Comparison of ENCODE assay signal across 31 cellular contexts in genomic region chr2:232367016-232367415, GRCh38. TPM values are rescaled to one million over a fixed set of nuclear protein-coding genes. Genes with fewer than 3 reads are reported as not detected.
"Had no signal": no experiment of that assay in that cellular context is flagged by ENCODE, and none has a peak within 500 bp of the region (broad histone marks: within the 10 kb centered on the region; RNA-seq: fewer than 3 reads in every experiment).

No MANE protein-coding gene starts in this region.

- H3K4me3 ChIP-seq: breast epithelium, esophagus squamous epithelium, heart right ventricle, left lung, lower lobe of right lung, mucosa of descending colon, psoas muscle had no signal

- H3K4me1 Mint-ChIP-seq: nephron had no signal

- ATAC-seq: activated CD8-positive, alpha-beta T cell treated with anti-CD3 and anti-CD28 coated beads, Interleukin-2, amount 10 ng/mL, durations not matched to agents 7 days and 5 days; heart right ventricle; psoas muscle had no signal

- H3K9me3 ChIP-seq: breast epithelium, esophagus squamous epithelium, heart right ventricle, lower lobe of right lung, mucosa of descending colon, psoas muscle, testis had no signal

- H3K4me3 Mint-ChIP-seq: activated B cell treated with CpG ODN at 0.5 μM for 24 hours; activated CD8-positive, alpha-beta T cell treated with anti-CD3 and anti-CD28 coated beads, Interleukin-2, amount 10 ng/mL, durations not matched to agents 7 days and 5 days; activated naive CD4-positive, alpha-beta T cell treated with anti-CD3 and anti-CD28 coated beads for 36 hours; activated naive CD8-positive, alpha-beta T cell treated with anti-CD3 and anti-CD28 coated beads for 36 hours; activated T-helper 1 cell treated with anti-CD3 and anti-CD28 coated beads, Interleukin-12 subunit alpha, Interleukin-12 subunit beta, Interleukin-2, Interleukin-4 antibody, amounts not matched to agents 30 ng/mL and 10 ng/mL and 1 ng/mL, durations not matched to agents 14 hours and 24 hours and 36 hours; central memory CD8-positive, alpha-beta T cell; nephron had no signal

- H3K9me3 Mint-ChIP-seq: activated B cell treated with CpG ODN at 0.5 μM for 24 hours; activated naive CD4-positive, alpha-beta T cell treated with anti-CD3 and anti-CD28 coated beads for 36 hours; activated T-helper 1 cell treated with anti-CD3 and anti-CD28 coated beads, Interleukin-12 subunit alpha, Interleukin-12 subunit beta, Interleukin-2, Interleukin-4 antibody, amounts not matched to agents 30 ng/mL and 10 ng/mL and 1 ng/mL, durations not matched to agents 14 hours and 24 hours and 36 hours; central memory CD8-positive, alpha-beta T cell had no signal

- H3K36me3 ChIP-seq: breast epithelium, esophagus squamous epithelium, heart right ventricle, left lung, lower lobe of right lung had no signal

- H3K27me3 Mint-ChIP-seq: activated naive CD8-positive, alpha-beta T cell treated with anti-CD3 and anti-CD28 coated beads for 36 hours; central memory CD8-positive, alpha-beta T cell had no signal

- H3K27ac Mint-ChIP-seq: activated B cell treated with CpG ODN at 0.5 μM for 24 hours; activated CD8-positive, alpha-beta T cell treated with anti-CD3 and anti-CD28 coated beads, Interleukin-2, amount 10 ng/mL, durations not matched to agents 7 days and 5 days; activated naive CD4-positive, alpha-beta T cell treated with anti-CD3 and anti-CD28 coated beads for 36 hours; activated naive CD8-positive, alpha-beta T cell treated with anti-CD3 and anti-CD28 coated beads for 36 hours; activated T-helper 1 cell treated with anti-CD3 and anti-CD28 coated beads, Interleukin-12 subunit alpha, Interleukin-12 subunit beta, Interleukin-2, Interleukin-4 antibody, amounts not matched to agents 30 ng/mL and 10 ng/mL and 1 ng/mL, durations not matched to agents 14 hours and 24 hours and 36 hours; nephron had no signal

- H3K4me1 ChIP-seq: breast epithelium, parathyroid adenoma, psoas muscle had no signal

- DNase-seq: activated B cell treated with CpG ODN at 0.5 μM for 24 hours; activated CD4-positive, alpha-beta T cell treated with anti-CD3 and anti-CD28 coated beads, Interleukin-2, amount 50 U/mL, for 1 hour; activated CD8-positive, alpha-beta T cell treated with anti-CD3 and anti-CD28 coated beads, Interleukin-2, amount 10 ng/mL, durations not matched to agents 7 days and 5 days; activated effector memory CD4-positive, alpha-beta T cell treated with anti-CD3 and anti-CD28 coated beads, Interleukin-2, amount 50 U/mL, for 16 hours; activated naive CD8-positive, alpha-beta T cell treated with anti-CD3 and anti-CD28 coated beads for 36 hours; amniotic stem cell; effector CD4-positive, alpha-beta T cell; esophagus squamous epithelium; foreskin melanocyte; heart right ventricle; kidney glomerular epithelial cell; lower lobe of right lung; mesenchymal stem cell; nucleus accumbens; stimulated activated CD4-positive, alpha-beta T cell treated with anti-CD3 and anti-CD28 coated beads, Interleukin-2, amount 100 ng/mL, for 48 hours; stimulated activated naive CD4-positive, alpha-beta T cell treated with Interleukin-2 at 50 U/mL for 16 hours; T-helper 2 cell; testis had no signal

- H3K27me3 ChIP-seq: breast epithelium, left lung, testis had no signal

- H3K36me3 Mint-ChIP-seq: activated naive CD8-positive, alpha-beta T cell treated with anti-CD3 and anti-CD28 coated beads for 36 hours had no signal

- H3K27ac ChIP-seq: breast epithelium, epithelial cell of prostate, esophagus squamous epithelium, heart right ventricle, left lung, lower lobe of right lung, parathyroid adenoma, psoas muscle, testis had no signal

RNA-seq across cellular contexts. Expression of gene ALPP, which starts 11.5 kb away (rescaled TPM):
- total RNA-seq: activated CD8-positive, alpha-beta T cell treated with anti-CD3 and anti-CD28 coated beads, Interleukin-2, amount 10 ng/mL, durations not matched to agents 7 days and 5 days; activated naive CD4-positive, alpha-beta T cell treated with anti-CD3 and anti-CD28 coated beads for 36 hours; activated naive CD8-positive, alpha-beta T cell treated with anti-CD3 and anti-CD28 coated beads for 36 hours; activated T-helper 1 cell treated with anti-CD3 and anti-CD28 coated beads, Interleukin-12 subunit alpha, Interleukin-12 subunit beta, Interleukin-2, Interleukin-4 antibody, amounts not matched to agents 30 ng/mL and 10 ng/mL and 1 ng/mL, durations not matched to agents 14 hours and 24 hours and 36 hours; breast epithelium; dermis blood vessel endothelial cell; esophagus squamous epithelium; glomerular endothelial cell; heart right ventricle; myocyte; psoas muscle had no signal
- polyA plus RNA-seq: heart right ventricle, psoas muscle had no signal

RNA-seq across cellular contexts. Expression of gene ALPG, which starts 39.6 kb away (rescaled TPM):
- total RNA-seq: activated B cell treated with CpG ODN at 0.5 μM for 24 hours; activated CD8-positive, alpha-beta T cell treated with anti-CD3 and anti-CD28 coated beads, Interleukin-2, amount 10 ng/mL, durations not matched to agents 7 days and 5 days; activated naive CD4-positive, alpha-beta T cell treated with anti-CD3 and anti-CD28 coated beads for 36 hours; activated naive CD8-positive, alpha-beta T cell treated with anti-CD3 and anti-CD28 coated beads for 36 hours; activated T-helper 1 cell treated with anti-CD3 and anti-CD28 coated beads, Interleukin-12 subunit alpha, Interleukin-12 subunit beta, Interleukin-2, Interleukin-4 antibody, amounts not matched to agents 30 ng/mL and 10 ng/mL and 1 ng/mL, durations not matched to agents 14 hours and 24 hours and 36 hours; breast epithelium; dermis blood vessel endothelial cell; esophagus squamous epithelium; glomerular endothelial cell; heart right ventricle; myocyte; psoas muscle had no signal
- polyA plus RNA-seq: heart right ventricle, psoas muscle had no signal
